In genomic region chr12:109134186-109134917, GRCh38 we compare ENCODE assay signal across 8 cellular contexts. TPM values are rescaled to one million over a fixed set of nuclear protein-coding genes. Genes with fewer than 3 reads are reported as not detected.
DNase-seq lines count a peak whose midpoint lies in the region; ATAC-seq and TF ChIP-seq lines count a peak whose summit lies in the region.

No MANE protein-coding gene starts in this region.

- DNase-seq in BJ (ENCODE audit: low read depth) (no peak), LNCaP clone FGC (ENCODE audit: low read depth) (no peak), dermis blood vessel endothelial cell (peak; percentile 50), lung microvascular endothelial cell (ENCODE audit: low read depth in 2 of 2) (peak; percentile 30 to 50)
- no peak for DNase-seq in activated CD8-positive, alpha-beta memory T cell treated with anti-CD3 and anti-CD28 coated beads for 24 hours
- no peak for DNase-seq in activated effector memory CD4-positive, alpha-beta T cell treated with Interleukin-2 at 50 U/mL for 16 hours

- ATAC-seq in HG03442 (IDR thresholded peaks at IDR 0.05; ENCODE audit: unreplicated experiment) (no peak), GM18511 (IDR thresholded peaks at IDR 0.05; ENCODE audit: unreplicated experiment) (no peak)

- no peaks in the 10 kb centered on the region for H3K36me3 ChIP-seq in BJ (ENCODE audit: control insufficient read depth, insufficient read depth, low read length)

- POLR2A ChIA-PET in BJ (lab: Charles Lee) = no interaction called here

- no peak overlapping the region for H3K4me3 ChIP-seq in BJ (ENCODE audit: low read depth, low read length)
- H3K4me3 ChIP-seq in LNCaP clone FGC (ENCODE audit: low read depth, low read length) = no peak overlapping the region

- TF ChIP-seq CTCF in BJ (IDR thresholded peaks at IDR 0.05; ENCODE audit: insufficient read depth, low read depth, low read length) (peak; percentile 72), LNCaP clone FGC (IDR thresholded peaks at IDR 0.05; ENCODE audit: control insufficient read depth, extremely low read depth, insufficient read depth) (peak; percentile 67)

- H3K27me3 ChIP-seq in BJ (ENCODE audit: control insufficient read depth, insufficient read depth, low read length) = no peaks in the 10 kb centered on the region; the same call in 1 of the 2 replicates

- CTCF ChIA-PET in BJ (lab: Yijun Ruan, JAX) = interaction anchor here (0.6 to 3.2 kb wide), 9 partner anchors 9 to 259 kb away, joined by 3 to 14 read pairs (median 4); partner anchors contain the start of gene ALKBH2

RNA-seq across cellular contexts. Expression of gene ACACB, which starts 18.0 kb away (rescaled TPM):
- 1.1 and 1.7 TPM in 2 replicates for polyA plus RNA-seq in BJ (2011; rRNA removed)
- 2.4 and 4.7 TPM in 2 replicates for polyA minus RNA-seq in BJ (2011; rRNA and poly(A)+ RNA removed)
- total RNA-seq in dermis blood vessel endothelial cell (6.0 and 8.8 TPM in 2 replicates), lung microvascular endothelial cell (1.7 and 3.4 TPM in 2 replicates)

RNA-seq across cellular contexts. Expression of gene UNG, which starts 37.0 kb away (rescaled TPM):
- 10.4 and 11.7 TPM in 2 replicates for polyA plus RNA-seq in BJ (2011; rRNA removed)
- 3.1 and 3.4 TPM in 2 replicates for polyA minus RNA-seq in BJ (2011; rRNA and poly(A)+ RNA removed)
- total RNA-seq in dermis blood vessel endothelial cell (29.1 and 33.5 TPM in 2 replicates), lung microvascular endothelial cell (17.7 and 22.0 TPM in 2 replicates)

RNA-seq across cellular contexts. Expression of gene ALKBH2, which starts 41.1 kb away (rescaled TPM):
- 19.6 and 23.3 TPM in 2 replicates for polyA plus RNA-seq in BJ (2011; rRNA removed)
- polyA minus RNA-seq in BJ (2011; rRNA and poly(A)+ RNA removed) = 6.1 and 9.1 TPM in 2 replicates
- 5.5 and 8.0 TPM in 2 replicates for total RNA-seq in dermis blood vessel endothelial cell
- 5.4 and 5.9 TPM in 2 replicates for total RNA-seq in lung microvascular endothelial cell

Comparison
In these comparisons a context has a peak if more than half of its experiments do, and no peak if none do; other contexts are left out.
1. DNase-seq: peak in dermis blood vessel endothelial cell (single experiment) and lung microvascular endothelial cell (2 of 2); none in BJ (single experiment), LNCaP clone FGC (single experiment), activated CD8-positive, alpha-beta memory T cell treated with anti-CD3 and anti-CD28 coated beads for 24 hours (single experiment) and activated effector memory CD4-positive, alpha-beta T cell treated with Interleukin-2 at 50 U/mL for 16 hours (single experiment).